In the genomic region with DNA sequence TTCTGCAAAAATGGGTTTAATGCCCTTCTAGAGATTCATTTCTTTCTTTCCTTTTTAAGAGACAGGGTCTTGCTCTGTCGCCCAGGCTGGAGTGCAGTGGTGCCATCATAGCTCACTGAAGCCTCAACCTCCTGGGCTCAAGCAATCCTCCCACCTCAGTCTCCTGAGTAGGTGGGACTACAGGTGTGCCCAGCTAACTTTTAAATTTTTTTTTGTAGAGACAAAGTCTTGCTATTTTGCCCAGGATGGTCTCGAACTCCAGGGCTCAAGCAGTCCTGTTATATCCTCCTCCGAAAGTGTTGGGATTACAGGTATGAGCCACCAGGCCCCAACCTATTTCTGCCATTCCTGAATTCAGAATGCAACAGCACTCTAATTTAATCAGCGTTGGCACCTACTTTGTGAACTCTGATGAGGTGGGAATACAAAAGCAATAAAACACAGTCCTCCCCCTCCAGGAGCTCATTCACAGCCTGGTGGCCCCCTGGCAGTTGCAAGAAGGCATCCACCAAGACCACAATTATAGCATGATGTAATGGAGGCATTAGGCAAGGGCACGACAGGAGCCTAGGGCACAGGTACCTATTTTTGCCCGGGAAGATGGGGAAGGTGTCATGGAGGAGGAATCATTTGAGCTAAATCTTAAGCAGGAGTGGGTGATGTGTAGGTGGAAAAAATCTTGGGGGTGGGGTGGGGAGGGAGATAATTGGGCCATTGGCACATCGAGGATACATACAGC, we compare ENCODE assay signal across 15 cellular contexts. TPM values are rescaled to one million over a fixed set of nuclear protein-coding genes. Genes with fewer than 3 reads are reported as not detected.
DNase-seq lines count a peak whose midpoint lies in the region; ATAC-seq and TF ChIP-seq lines count a peak whose summit lies in the region.
"Had no signal": no experiment of that assay in that cellular context is flagged by ENCODE, and none has a peak within 500 bp of the region (broad histone marks: within the 10 kb centered on the region; RNA-seq: fewer than 3 reads in every experiment).

No MANE protein-coding gene starts in this region.

- 87 to 91% (median 88%) methylated on average over 7 of the region's 7 CpGs for WGBS in heart left ventricle, 4 donors
- WGBS in esophagus muscularis mucosa, result 76% methylated on average over 7 of the region's 7 CpGs
- WGBS in transverse colon (ENCODE audit: low coverage in 1 of 2), 2 donors, result 92 to 98% methylated on average over 5 to 7 of the region's 7 CpGs

- H3K27ac ChIP-seq in heart left ventricle (peak overlapping the region in 11 of 12 donors; percentile 94 to 100 (median 98)), esophagus muscularis mucosa (replicated peaks in 1 of 4) (peak overlapping the region; percentile 94 to 100 (median 98)), osteoblast (ENCODE audit: low read depth, low read length) (peak overlapping the region; percentile 94), transverse colon (peak overlapping the region; percentile 97 to 99 (median 97))
- H3K27ac ChIP-seq in CD8-positive, alpha-beta T cell (ENCODE audit: low read depth, low read length), result no peak overlapping the region

- POLR2A ChIA-PET in CD8-positive, alpha-beta T cell (lab: Charles Lee), result interaction anchor here (1.2 kb wide), 1 partner anchor 26 kb away, joined by 3 read pairs; no protein-coding TSS in a partner anchor

- H3K4me3 ChIP-seq in heart left ventricle (no peak overlapping the region), esophagus muscularis mucosa (peak overlapping the region in 2 of 4 donors; percentile 75 to 99), osteoblast (ENCODE audit: insufficient read depth, low read length) (no peak overlapping the region), transverse colon (no peak overlapping the region)
- no peak overlapping the region for H3K4me3 ChIP-seq in CD8-positive, alpha-beta T cell (ENCODE audit: low read depth, low read length)
- H3K4me3 ChIP-seq: Peyer's patch had no signal

- H3K4me2 ChIP-seq in osteoblast (ENCODE audit: insufficient read depth, low read length), result no peak overlapping the region

- ATAC-seq in heart left ventricle (no peak), Right ventricle myocardium superior (ENCODE audit: poor library complexity) (no peak), HG02973 (IDR thresholded peaks at IDR 0.05; ENCODE audit: unreplicated experiment) (no peak)
- ATAC-seq in CD8-positive, alpha-beta T cell, result no peak

- CTCF ChIA-PET in CD8-positive, alpha-beta T cell (lab: Charles Lee), result interaction anchor here (0.9 to 1.9 kb wide), 2 partner anchors 15 to 191 kb away, joined by 4 read pairs; no protein-coding TSS in a partner anchor

- H3K36me3 Mint-ChIP-seq in CD8-positive, alpha-beta T cell, result peaks cover 2% of the 10 kb centered on the region
- H3K36me3 Mint-ChIP-seq: mesothelial cell of epicardium had no signal

- TF ChIP-seq POLR2A in heart left ventricle (IDR thresholded peaks at IDR 0.05) (no peak), esophagus muscularis mucosa (IDR thresholded peaks at IDR 0.05; ENCODE audit: low read depth) (no peak), transverse colon (IDR thresholded peaks at IDR 0.05) (no peak)

- no peaks in the 10 kb centered on the region for H3K9me3 ChIP-seq in heart left ventricle
- no peaks in the 10 kb centered on the region for H3K9me3 ChIP-seq in esophagus muscularis mucosa
- H3K9me3 ChIP-seq in osteoblast (ENCODE audit: low read depth, low read length), result no peaks in the 10 kb centered on the region
- H3K9me3 ChIP-seq in transverse colon, result no peaks in the 10 kb centered on the region
- H3K9me3 ChIP-seq in CD8-positive, alpha-beta T cell (ENCODE audit: low read length), result no peaks in the 10 kb centered on the region
- H3K9me3 ChIP-seq: Peyer's patch had no signal

- H3K4me1 Mint-ChIP-seq in CD8-positive, alpha-beta T cell (ENCODE audit: low read depth), result peaks cover 13% of the 10 kb centered on the region

- H3K9me3 Mint-ChIP-seq in CD8-positive, alpha-beta T cell, result no peaks in the 10 kb centered on the region
- H3K9me3 Mint-ChIP-seq: activated T-cell treated with anti-CD3 and anti-CD28 coated beads, Interleukin-2, amount 50 U/mL, for 24 hours; mesothelial cell of epicardium had no signal

- no peak overlapping the region for H3K27ac Mint-ChIP-seq in CD8-positive, alpha-beta T cell
- H3K27ac Mint-ChIP-seq: activated T-cell treated with anti-CD3 and anti-CD28 coated beads, Interleukin-2, amount 50 U/mL, for 24 hours had no signal

- peaks cover 25% of the 10 kb centered on the region for H3K79me2 ChIP-seq in osteoblast (ENCODE audit: insufficient read depth, low read length)

- H4K20me1 ChIP-seq in osteoblast (ENCODE audit: insufficient read depth, low read length), result peaks cover 33% of the 10 kb centered on the region

- intact Hi-C loops in heart left ventricle (cut with DNase I), result loop anchor here in 9 of 10 donors (2.0 to 10.0 kb wide), 7 partner anchors 70 to 145 kb away; no protein-coding TSS in a partner anchor
- intact Hi-C loops in Right ventricle myocardium superior (cut with DNase I), result loop anchor here (5.0 kb wide), 1 partner anchor 80 kb away; no protein-coding TSS in a partner anchor
- intact Hi-C loops in esophagus muscularis mucosa (cut with DNase I), result loop anchor here (2.0 kb wide), 1 partner anchor 159 kb away; no protein-coding TSS in a partner anchor
- intact Hi-C loops in transverse colon (cut with DNase I; ENCODE audit: low total_unique reads), result no loop called here
- intact Hi-C loops in CD8-positive, alpha-beta T cell (cut with DNase I, micrococcal nuclease), result no loop called here

- H3K36me3 ChIP-seq in heart left ventricle, result peaks cover 0 to 22% (median 18%) of the 10 kb centered on the region in 9 donors
- H3K36me3 ChIP-seq in esophagus muscularis mucosa, result peaks cover 15 to 26% (median 18%) of the 10 kb centered on the region in 4 donors
- peaks cover 7% of the 10 kb centered on the region for H3K36me3 ChIP-seq in osteoblast (ENCODE audit: insufficient read depth, low read length)
- peaks cover 0 to 10% (median 0%) of the 10 kb centered on the region in 4 donors for H3K36me3 ChIP-seq in transverse colon
- H3K36me3 ChIP-seq in CD8-positive, alpha-beta T cell (ENCODE audit: insufficient read depth, low read length), result no peaks in the 10 kb centered on the region

- TF ChIP-seq CTCF in heart left ventricle (IDR thresholded peaks at IDR 0.05), result no peak
- no peak for TF ChIP-seq CTCF in esophagus muscularis mucosa (IDR thresholded peaks at IDR 0.05)
- TF ChIP-seq CTCF in osteoblast (IDR thresholded peaks at IDR 0.05; ENCODE audit: extremely low read depth, low read depth, low read length), result no peak
- TF ChIP-seq CTCF in transverse colon (IDR thresholded peaks at IDR 0.05), result no peak
- no peak for TF ChIP-seq CTCF in CD8-positive, alpha-beta T cell (IDR thresholded peaks at IDR 0.05)

- in situ Hi-C loops in transverse colon (cut with MboI; ENCODE audit: low pct_ligation_motif_present in 1 of 4, low pct_unique_long_range_greater_than_20kb in 1 of 4, low sequenced_read_pairs in 3 of 4), result no loop called here

- H2AFZ ChIP-seq in osteoblast (ENCODE audit: low read length), result no peak overlapping the region

- no peaks in the 10 kb centered on the region for H3K27me3 ChIP-seq in heart left ventricle
- H3K27me3 ChIP-seq in esophagus muscularis mucosa, result no peaks in the 10 kb centered on the region
- no peaks in the 10 kb centered on the region for H3K27me3 ChIP-seq in osteoblast (ENCODE audit: insufficient read depth, low read length)
- no peaks in the 10 kb centered on the region for H3K27me3 ChIP-seq in transverse colon
- H3K27me3 ChIP-seq in CD8-positive, alpha-beta T cell (ENCODE audit: insufficient read depth, low read length), result no peaks in the 10 kb centered on the region
- H3K27me3 ChIP-seq: Peyer's patch had no signal

- TF ChIP-seq EP300 in esophagus muscularis mucosa (IDR thresholded peaks at IDR 0.05), result no peak
- TF ChIP-seq EP300 in transverse colon (IDR thresholded peaks at IDR 0.05; ENCODE audit: low read depth), result no peak

- H3K4me3 Mint-ChIP-seq in CD8-positive, alpha-beta T cell, result no peak overlapping the region
- H3K4me3 Mint-ChIP-seq: activated T-cell treated with anti-CD3 and anti-CD28 coated beads, Interleukin-2, amount 50 U/mL, for 24 hours; mesothelial cell of epicardium had no signal

- H3K4me1 ChIP-seq in heart left ventricle (peaks cover 0 to 36% (median 22%) of the 10 kb centered on the region in 12 donors), esophagus muscularis mucosa (peaks cover 30 to 64% (median 57%) of the 10 kb centered on the region in 4 donors), osteoblast (ENCODE audit: insufficient read depth, low read length) (peaks cover 24% of the 10 kb centered on the region), transverse colon (peaks cover 4 to 42% (median 18%) of the 10 kb centered on the region in 4 donors)
- peaks cover 10% of the 10 kb centered on the region for H3K4me1 ChIP-seq in CD8-positive, alpha-beta T cell (ENCODE audit: insufficient read depth, low read length)

- DNase-seq in heart left ventricle (no peak), Right ventricle myocardium superior (no peak), esophagus muscularis mucosa (ENCODE audit: extremely low spot score) (no peak), osteoblast (ENCODE audit: insufficient read length, low spot score, missing footprints) (no peak), transverse colon (no peak), amygdala (lab: John Stamatoyannopoulos, UW) (no peak)
- no peak for DNase-seq in CD8-positive, alpha-beta T cell
- DNase-seq: activated CD4-positive, CD25-positive, alpha-beta regulatory T cell treated with anti-CD3 and anti-CD28 coated beads, Interleukin-2, amount 50 U/mL, for 72 hours; activated T-cell treated with anti-CD3 and anti-CD28 coated beads, Interleukin-2, amount 50 U/mL, for 24 hours; GDM1; NCI-H1930; NCI-H526 had no signal

- H3K27me3 Mint-ChIP-seq in CD8-positive, alpha-beta T cell (ENCODE audit: low read depth), result peaks cover 29% of the 10 kb centered on the region

RNA-seq across cellular contexts. Expression of a gene that starts 5.1 kb away (rescaled TPM):
- total RNA-seq in heart left ventricle (100 to 1,000 TPM; 105 to 429 (median 169) TPM), Right ventricle myocardium superior (199 TPM), esophagus muscularis mucosa (1,000 to 10,000 TPM in 3 of 4 donors, 100 to 1,000 TPM in 1; 809 to 1,532 (median 1,203) TPM), osteoblast (145 and 161 TPM in 2 replicates), transverse colon (100 to 1,000 TPM; 360 to 732 (median 532) TPM)
- polyA plus RNA-seq in heart left ventricle, result 100 to 1,000 TPM; 136 to 238 TPM
- total RNA-seq in CD8-positive, alpha-beta T cell, result 10 to 100 TPM; 24.0 to 24.7 TPM

Comparison
In these comparisons a context has a peak if more than half of its experiments do, and no peak if none do; other contexts are left out.
1. intact Hi-C loops: an anchor here in heart left ventricle (2.0 to 10.0 kb wide), Right ventricle myocardium superior (5.0 kb wide) and esophagus muscularis mucosa (2.0 kb wide); none called in transverse colon and CD8-positive, alpha-beta T cell.